ENCODE assay signal across 1 cellular context in genomic region chr5:128537999-128538248, GRCh38.
A peak's percentile ranks its signal among the peaks of the same experiment; 100 is the strongest.
TF ChIP-seq lines count a peak whose summit lies in the region.

Gene FBN2, minus strand, starts transcription at chr5:128538245. Its CDS starts 642 bp downstream, at chr5:128537603.

TF ChIP-seq in GM23338, 12 proteins besides CTCF, POLR2A, EP300 and RAD21:
- peak; percentile 20 for TF ChIP-seq EZH2 (IDR thresholded peaks at IDR 0.05; ENCODE audit: low read depth, unreplicated experiment)
- TF ChIP-seq ETS1 (IDR thresholded peaks at IDR 0.05): no peak
- TF ChIP-seq STAT1 (IDR thresholded peaks at IDR 0.05; ENCODE audit: unreplicated experiment): no peak
- TF ChIP-seq, protein P1, sequence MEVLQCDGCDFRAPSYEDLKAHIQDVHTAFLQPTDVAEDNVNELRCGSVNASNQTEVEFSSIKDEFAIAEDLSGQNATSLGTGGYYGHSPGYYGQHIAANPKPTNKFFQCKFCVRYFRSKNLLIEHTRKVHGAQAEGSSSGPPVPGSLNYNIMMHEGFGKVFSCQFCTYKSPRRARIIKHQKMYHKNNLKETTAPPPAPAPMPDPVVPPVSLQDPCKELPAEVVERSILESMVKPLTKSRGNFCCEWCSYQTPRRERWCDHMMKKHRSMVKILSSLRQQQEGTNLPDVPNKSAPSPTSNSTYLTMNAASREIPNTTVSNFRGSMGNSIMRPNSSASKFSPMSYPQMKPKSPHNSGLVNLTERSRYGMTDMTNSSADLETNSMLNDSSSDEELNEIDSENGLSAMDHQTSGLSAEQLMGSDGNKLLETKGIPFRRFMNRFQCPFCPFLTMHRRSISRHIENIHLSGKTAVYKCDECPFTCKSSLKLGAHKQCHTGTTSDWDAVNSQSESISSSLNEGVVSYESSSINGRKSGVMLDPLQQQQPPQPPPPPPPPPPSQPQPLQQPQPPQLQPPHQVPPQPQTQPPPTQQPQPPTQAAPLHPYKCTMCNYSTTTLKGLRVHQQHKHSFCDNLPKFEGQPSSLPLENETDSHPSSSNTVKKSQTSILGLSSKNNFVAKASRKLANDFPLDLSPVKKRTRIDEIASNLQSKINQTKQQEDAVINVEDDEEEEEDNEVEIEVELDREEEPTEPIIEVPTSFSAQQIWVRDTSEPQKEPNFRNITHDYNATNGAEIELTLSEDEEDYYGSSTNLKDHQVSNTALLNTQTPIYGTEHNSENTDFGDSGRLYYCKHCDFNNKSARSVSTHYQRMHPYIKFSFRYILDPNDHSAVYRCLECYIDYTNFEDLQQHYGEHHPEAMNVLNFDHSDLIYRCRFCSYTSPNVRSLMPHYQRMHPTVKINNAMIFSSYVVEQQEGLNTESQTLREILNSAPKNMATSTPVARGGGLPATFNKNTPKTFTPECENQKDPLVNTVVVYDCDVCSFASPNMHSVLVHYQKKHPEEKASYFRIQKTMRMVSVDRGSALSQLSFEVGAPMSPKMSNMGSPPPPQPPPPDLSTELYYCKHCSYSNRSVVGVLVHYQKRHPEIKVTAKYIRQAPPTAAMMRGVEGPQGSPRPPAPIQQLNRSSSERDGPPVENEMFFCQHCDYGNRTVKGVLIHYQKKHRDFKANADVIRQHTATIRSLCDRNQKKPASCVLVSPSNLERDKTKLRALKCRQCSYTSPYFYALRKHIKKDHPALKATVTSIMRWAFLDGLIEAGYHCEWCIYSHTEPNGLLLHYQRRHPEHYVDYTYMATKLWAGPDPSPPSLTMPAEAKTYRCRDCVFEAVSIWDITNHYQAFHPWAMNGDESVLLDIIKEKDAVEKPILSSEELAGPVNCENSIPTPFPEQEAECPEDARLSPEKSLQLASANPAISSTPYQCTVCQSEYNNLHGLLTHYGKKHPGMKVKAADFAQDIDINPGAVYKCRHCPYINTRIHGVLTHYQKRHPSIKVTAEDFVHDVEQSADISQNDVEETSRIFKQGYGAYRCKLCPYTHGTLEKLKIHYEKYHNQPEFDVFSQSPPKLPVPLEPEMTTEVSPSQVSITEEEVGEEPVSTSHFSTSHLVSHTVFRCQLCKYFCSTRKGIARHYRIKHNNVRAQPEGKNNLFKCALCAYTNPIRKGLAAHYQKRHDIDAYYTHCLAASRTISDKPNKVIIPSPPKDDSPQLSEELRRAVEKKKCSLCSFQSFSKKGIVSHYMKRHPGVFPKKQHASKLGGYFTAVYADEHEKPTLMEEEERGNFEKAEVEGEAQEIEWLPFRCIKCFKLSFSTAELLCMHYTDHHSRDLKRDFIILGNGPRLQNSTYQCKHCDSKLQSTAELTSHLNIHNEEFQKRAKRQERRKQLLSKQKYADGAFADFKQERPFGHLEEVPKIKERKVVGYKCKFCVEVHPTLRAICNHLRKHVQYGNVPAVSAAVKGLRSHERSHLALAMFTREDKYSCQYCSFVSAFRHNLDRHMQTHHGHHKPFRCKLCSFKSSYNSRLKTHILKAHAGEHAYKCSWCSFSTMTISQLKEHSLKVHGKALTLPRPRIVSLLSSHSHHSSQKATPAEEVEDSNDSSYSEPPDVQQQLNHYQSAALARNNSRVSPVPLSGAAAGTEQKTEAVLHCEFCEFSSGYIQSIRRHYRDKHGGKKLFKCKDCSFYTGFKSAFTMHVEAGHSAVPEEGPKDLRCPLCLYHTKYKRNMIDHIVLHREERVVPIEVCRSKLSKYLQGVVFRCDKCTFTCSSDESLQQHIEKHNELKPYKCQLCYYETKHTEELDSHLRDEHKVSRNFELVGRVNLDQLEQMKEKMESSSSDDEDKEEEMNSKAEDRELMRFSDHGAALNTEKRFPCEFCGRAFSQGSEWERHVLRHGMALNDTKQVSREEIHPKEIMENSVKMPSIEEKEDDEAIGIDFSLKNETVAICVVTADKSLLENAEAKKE (CRISPR knock-in tag; IDR thresholded peaks at IDR 0.05): no peak
